Comparison of ENCODE assay signal across 1 cellular context in genomic region chr14:77208266-77208978, GRCh38.
TF ChIP-seq lines count a peak whose summit lies in the region.

No MANE protein-coding gene starts in this region.

TF ChIP-seq in HEK293, 187 proteins besides CTCF, POLR2A, EP300 and RAD21 (continued from another document):
- TF ChIP-seq PBX3 (CRISPR knock-in tag; IDR thresholded peaks at IDR 0.05): peak; percentile 65; the same call in 1 of the 2 replicates
- TF ChIP-seq ZNF639 (tag by site-specific recombination; IDR thresholded peaks at IDR 0.05): no peak
- TF ChIP-seq INSM2 (tag by site-specific recombination; IDR thresholded peaks at IDR 0.05): peak; percentile 23; the same call in 1 of the 2 replicates
- TF ChIP-seq ZEB2 (tag by site-specific recombination; IDR thresholded peaks at IDR 0.05): no peak
- no peak for TF ChIP-seq ZBTB20 (tag by site-specific recombination; IDR thresholded peaks at IDR 0.05)
- no peak for TF ChIP-seq SCRT2 (tag by site-specific recombination; IDR thresholded peaks at IDR 0.05)
- no peak for TF ChIP-seq ZNF26 (tag by site-specific recombination; IDR thresholded peaks at IDR 0.05)
- no peak for TF ChIP-seq PRDM10 (tag by site-specific recombination; IDR thresholded peaks at IDR 0.05)
- peak; percentile 23; the same call in 1 of the 2 replicates for TF ChIP-seq ZBTB17 (tag by site-specific recombination; IDR thresholded peaks at IDR 0.05)
TF ChIP-seq in HEK293: peak in this region for 7.
